ENCODE assay signal across 37 cellular contexts in genomic region chr4:92812652-92813051, GRCh38.
"Had no signal": no experiment of that assay in that cellular context is flagged by ENCODE, and none has a peak within 500 bp of the region (broad histone marks: within the 10 kb centered on the region; RNA-seq: fewer than 3 reads in every experiment).

No MANE protein-coding gene starts in this region.

- H3K27me3 ChIP-seq: MG63 had no signal

- H3K9ac ChIP-seq: KMS-11 had no signal

- DNase-seq: Karpas-422, Kasumi-1, KG1, MG63, MM.1S, MV-4-11, NCI-H1048, NCI-H1092, NCI-H1092 treated with DMSO at 0.1 percent for 48 hours, NCI-H1105, NCI-H1105 treated with DMSO at 0.1 percent for 48 hours, NCI-H1417, NCI-H1417 treated with DMSO at 0.1 percent for 48 hours, NCI-H1436, NCI-H1436 treated with DMSO at 0.1 percent for 48 hours, NCI-H146, NCI-H1694, NCI-H1694 treated with DMSO at 0.1 percent for 48 hours, NCI-H187, NCI-H187 treated with DMSO at 0.1 percent for 48 hours, NCI-H1930, NCI-H2029, NCI-H2029 treated with DMSO at 0.1 percent for 48 hours, NCI-H2081, NCI-H2081 treated with DMSO at 0.1 percent for 48 hours, NCI-H2107, NCI-H2171, NCI-H2171 treated with DMSO at 0.1 percent for 48 hours, NCI-H2227 treated with DMSO at 0.1 percent for 48 hours, NCI-H226, NCI-H345, NCI-H446, NCI-H446 treated with DMSO at 0.1 percent for 48 hours, NCI-H510A, NCI-H510A treated with DMSO at 0.1 percent for 48 hours, NCI-H524 had no signal

- H3K36me3 ChIP-seq: MG63 had no signal

- H3K9me3 ChIP-seq: MG63 had no signal

- H3K4me3 ChIP-seq: MG63 had no signal

- H3K27ac ChIP-seq: KMS-11 had no signal

- H3K4me2 ChIP-seq: KMS-11 had no signal
